ENCODE assay signal across 15 cellular contexts in the genomic region with DNA sequence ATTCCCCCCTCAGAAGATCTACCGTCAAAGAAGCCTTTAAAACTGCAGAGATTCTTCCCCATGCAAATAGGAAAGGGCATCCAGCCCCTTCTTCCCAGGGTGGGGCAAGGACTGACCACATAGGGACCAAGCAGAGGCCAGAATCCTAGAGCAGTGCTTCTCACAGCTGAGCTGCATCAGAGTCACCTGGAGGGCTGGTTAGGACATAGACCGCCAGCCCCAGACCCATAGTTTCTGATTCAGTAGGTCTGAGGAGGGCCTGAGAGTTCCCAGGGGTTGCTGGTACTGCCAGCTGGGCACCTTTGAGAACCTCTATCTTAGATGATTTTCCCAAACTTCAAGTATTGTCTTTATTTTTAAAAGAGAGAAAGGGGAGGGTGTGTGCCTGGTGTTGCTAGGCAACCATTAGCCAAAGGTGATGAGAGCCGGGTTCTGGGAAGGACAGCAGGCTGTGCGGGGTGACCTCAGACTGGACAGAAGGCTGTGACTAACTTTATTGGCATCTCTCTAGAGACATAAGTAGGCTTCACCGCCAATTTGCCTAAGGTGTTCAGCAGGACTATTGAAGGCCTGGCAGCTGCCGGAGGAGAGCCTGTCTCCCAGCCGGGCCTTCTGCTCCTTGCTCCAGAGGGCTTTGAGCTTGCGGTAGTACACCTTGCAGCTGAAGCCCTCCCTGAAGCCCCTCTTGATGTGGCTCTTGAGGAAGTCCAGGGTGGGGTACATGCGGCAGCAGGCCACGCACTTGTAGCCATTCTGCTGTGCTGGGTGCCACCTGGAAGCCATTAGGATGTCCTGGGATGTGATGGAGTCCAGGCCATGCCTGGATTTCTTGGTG. TPM values are rescaled to one million over a fixed set of nuclear protein-coding genes. Genes with fewer than 3 reads are reported as not detected.
A peak's percentile ranks its signal among the peaks of the same experiment; 100 is the strongest.
DNase-seq lines count a peak whose midpoint lies in the region; ATAC-seq and TF ChIP-seq lines count a peak whose summit lies in the region.
"Had no signal": no experiment of that assay in that cellular context is flagged by ENCODE, and none has a peak within 500 bp of the region (broad histone marks: within the 10 kb centered on the region; RNA-seq: fewer than 3 reads in every experiment).

No MANE protein-coding gene starts in this region.

- no peaks in the 10 kb centered on the region for H4K20me1 ChIP-seq in HCT116 (ENCODE audit: insufficient read depth)

- TF ChIP-seq CTCF in HCT116 (IDR thresholded peaks at IDR 0.05 in 2 of 3, conservative IDR thresholded peaks at IDR 0.05 in 1 of 3; ENCODE audit: borderline replicate concordance in 1 of 3, insufficient read depth in 1 of 3, low read depth in 2 of 3, low read length in 2 of 3): no peak
- no peak for TF ChIP-seq CTCF in Panc1 (IDR thresholded peaks at IDR 0.05)
- no peak for TF ChIP-seq CTCF in uterus (IDR thresholded peaks at IDR 0.05)

- no peaks in the 10 kb centered on the region for H3K79me2 ChIP-seq in HCT116 (ENCODE audit: insufficient read depth, low read length)

- in situ Hi-C loops in Panc1 (cut with HindIII; ENCODE audit: low pct_unique_long_range_greater_than_20kb, low sequenced_read_pairs): no loop called here

- H3K9me3 ChIP-seq in HCT116 (ENCODE audit: control insufficient read depth in 1 of 2, insufficient read depth in 1 of 2, low read depth in 1 of 2, low read length in 2 of 2): no peaks in the 10 kb centered on the region
- no peaks in the 10 kb centered on the region for H3K9me3 ChIP-seq in Panc1 (ENCODE audit: control insufficient read depth, insufficient read depth, low read depth, low read length)
- no peaks in the 10 kb centered on the region for H3K9me3 ChIP-seq in uterus

- ATAC-seq in HCT116 (peak; percentile 93), Panc1 (peak; percentile 46; the same call in 1 of the 2 replicates), sciatic nerve (no peak)
- ATAC-seq: foreskin keratinocyte had no signal

- RAD21 ChIA-PET in HCT116 (lab: Charles Lee; ENCODE audit: low non-redundant PET in 1 of 2, low total read pairs in 2 of 2, uncharacterized antibody in 2 of 2, unreplicated experiment in 2 of 2): no interaction called here

- POLR2A ChIA-PET in HCT116 (lab: Charles Lee): no interaction called here
- POLR2A ChIA-PET in Panc1 (lab: Charles Lee): interaction anchor here (0.5 kb wide), 1 partner anchor 518 kb away, joined by 3 read pairs; no protein-coding TSS in a partner anchor

- no peak overlapping the region for H3K9ac ChIP-seq in HCT116 (ENCODE audit: low read length)

- BruUV-seq in HCT116 (replicated peaks; lab: Mats Ljungman, UMichigan) (no TSS peak), Panc1 (replicated peaks; lab: Mats Ljungman, UMichigan) (no TSS peak)

- no peak overlapping the region for H2AFZ ChIP-seq in HCT116 (ENCODE audit: low read depth, low read length, poor library complexity, severe bottlenecking)

- H3K27ac ChIP-seq in HCT116 (ENCODE audit: low read depth, low read length) (no peak overlapping the region), Panc1 (ENCODE audit: low read length) (no peak overlapping the region), uterus (no peak overlapping the region)
- H3K27ac ChIP-seq: foreskin keratinocyte had no signal

- TF ChIP-seq POLR2A in HCT116 (IDR thresholded peaks at IDR 0.05; ENCODE audit: borderline replicate concordance, extremely low read depth, insufficient read depth, insufficient read length) (no peak), uterus (IDR thresholded peaks at IDR 0.05) (no peak)

- no peaks in the 10 kb centered on the region for H3K9me2 ChIP-seq in HCT116 (ENCODE audit: insufficient read depth)

- no peak for TF ChIP-seq RAD21 in HCT116 (IDR thresholded peaks at IDR 0.05; ENCODE audit: low read depth)

- intact Hi-C loops in HCT116 (cut with micrococcal nuclease) (no loop called here), Panc1 (cut with micrococcal nuclease; ENCODE audit: unreplicated experiment) (no loop called here), sciatic nerve (cut with DNase I) (no loop called here), uterus (cut with DNase I; ENCODE audit: low total_unique reads) (no loop called here)

- peak overlapping the region; percentile 69 for H3K4me2 ChIP-seq in HCT116 (ENCODE audit: low read length)

- H3K27me3 ChIP-seq in HCT116 (ENCODE audit: insufficient read depth, low read length): no peaks in the 10 kb centered on the region
- no peaks in the 10 kb centered on the region for H3K27me3 ChIP-seq in Panc1 (ENCODE audit: control insufficient read depth, insufficient read depth, low read length)
- H3K27me3 ChIP-seq in uterus: no peaks in the 10 kb centered on the region
- H3K27me3 ChIP-seq: foreskin keratinocyte had no signal

- H3K4me3 ChIP-seq in HCT116 (replicated peaks in 1 of 2; ENCODE audit: low read depth in 1 of 2, low read length in 2 of 2): 0 out of 4 replicates have a peak overlapping the region, but pooled peaks of 1 of the 2 experiments have one; percentile 12
- no peak overlapping the region for H3K4me3 ChIP-seq in Panc1 (ENCODE audit: low read depth in 2 of 2, low read length in 2 of 2)
- H3K4me3 ChIP-seq in uterus: no peak overlapping the region

- H3K36me3 ChIP-seq in HCT116 (ENCODE audit: control insufficient read depth in 1 of 2, insufficient read depth in 2 of 2, low read length in 2 of 2) (no peaks in the 10 kb centered on the region), Panc1 (ENCODE audit: control insufficient read depth, insufficient read depth, low read length) (no peaks in the 10 kb centered on the region), uterus (no peaks in the 10 kb centered on the region)

- CTCF ChIA-PET in HCT116 (lab: Charles Lee) (no interaction called here), Panc1 (lab: Charles Lee) (interaction anchor here (0.7 kb wide), 1 partner anchor 422 kb away, joined by 3 read pairs; no protein-coding TSS in a partner anchor)

- H3K4me1 ChIP-seq in HCT116 (ENCODE audit: control insufficient read depth in 1 of 2, insufficient read depth in 2 of 2, low read length in 2 of 2) (peaks cover 13 to 27% of the 10 kb centered on the region in 2 experiments), Panc1 (ENCODE audit: control insufficient read depth, insufficient read depth, low read length) (no peaks in the 10 kb centered on the region), uterus (no peaks in the 10 kb centered on the region)

- DNase-seq in HCT116 (ENCODE audit: low read depth, low spot score) (peak; percentile 58), Panc1 (ENCODE audit: low read depth, low spot score) (no peak), dermis blood vessel endothelial cell (peak; percentile 36), sciatic nerve (ENCODE audit: low spot score) (peak; percentile 42), midbrain (lab: John Stamatoyannopoulos, UW) (no peak), uterus (no peak), GF-D8 (lab: John Stamatoyannopoulos, UW) (no peak)
- no peak for DNase-seq in activated naive CD4-positive, alpha-beta T cell treated with anti-CD3 and anti-CD28 coated beads, Interleukin-2, amount 50 U/mL, for 16 hours
- DNase-seq: activated CD8-positive, alpha-beta memory T cell treated with anti-CD3 and anti-CD28 coated beads, Interleukin-2, amount 50 U/mL, for 4 hours; foreskin keratinocyte; NCI-H1048; NCI-H69; SHP77 treated with DMSO at 0.1 percent for 48 hours had no signal

TF ChIP-seq in HCT116, 20 proteins besides CTCF, POLR2A, EP300 and RAD21:
- TF ChIP-seq FOSL1 (IDR thresholded peaks at IDR 0.05; ENCODE audit: low read depth): peak; percentile 24; the same call in 1 of the 2 replicates
- TF ChIP-seq EZH2phosphoT487 (IDR thresholded peaks at IDR 0.05; ENCODE audit: borderline replicate concordance): no peak
- no peak for TF ChIP-seq EGR1 (IDR thresholded peaks at IDR 0.05; ENCODE audit: low read depth)
- TF ChIP-seq ZNF274 (IDR thresholded peaks at IDR 0.05; ENCODE audit: low read depth, low read length): no peak

RNA-seq across cellular contexts. Expression of a gene that starts 2.9 kb away (rescaled TPM):
- not detected for total RNA-seq in HCT116 (2021; ENCODE audit: unreplicated experiment)
- 0.11 and 0.16 TPM in 2 replicates for polyA plus RNA-seq in HCT116 (2012)
- not detected for total RNA-seq in Panc1 (2021; ENCODE audit: unreplicated experiment)
- 0.34 TPM for polyA plus RNA-seq in Panc1 (2012; ENCODE audit: insufficient read length)
- not detected in 2 replicates for total RNA-seq in dermis blood vessel endothelial cell
- total RNA-seq in sciatic nerve: not detected
- total RNA-seq in uterus: not detected
- total RNA-seq: foreskin keratinocyte, skeletal muscle tissue, temporal lobe had no signal
- polyA plus RNA-seq: foreskin keratinocyte had no signal

RNA-seq across cellular contexts. Expression of a gene that starts 7.8 kb away (rescaled TPM):
- total RNA-seq in HCT116 (2021; ENCODE audit: unreplicated experiment) (7.7 TPM), Panc1 (2021; ENCODE audit: unreplicated experiment) (38.4 TPM), dermis blood vessel endothelial cell (0.34 and 1.1 TPM in 2 replicates), sciatic nerve (13.0 TPM), uterus (10 to 100 TPM in 1 of 4 donors, 1 to 10 TPM in 3; 1.3 to 24.4 (median 4.8) TPM)
- 7.7 and 8.9 TPM in 2 replicates for polyA plus RNA-seq in HCT116 (2012)
- polyA plus RNA-seq in Panc1 (2012; ENCODE audit: insufficient read length): 21.9 TPM

RNA-seq across cellular contexts. Expression of a gene that starts 38.2 kb away (rescaled TPM):
- total RNA-seq in HCT116 (2021; ENCODE audit: unreplicated experiment): 0.12 TPM
- 0.03 TPM in 1 of 2 replicates, not detected in the other for polyA plus RNA-seq in HCT116 (2012)
- total RNA-seq in Panc1 (2021; ENCODE audit: unreplicated experiment): not detected
- not detected for polyA plus RNA-seq in Panc1 (2012; ENCODE audit: insufficient read length)
- total RNA-seq in dermis blood vessel endothelial cell: 0.05 TPM in 1 of 2 replicates, not detected in the other
- 0.53 TPM for total RNA-seq in sciatic nerve
- under 1 TPM in 2 of 4 donors, not detected in 2; 0.21 to 0.27 TPM for total RNA-seq in uterus
- total RNA-seq: foreskin keratinocyte, temporal lobe had no signal
- polyA plus RNA-seq: foreskin keratinocyte had no signal

Comparison
In these comparisons a context has a peak if more than half of its experiments do, and no peak if none do; other contexts are left out.
1. DNase-seq: peak in HCT116 (single experiment), dermis blood vessel endothelial cell (single experiment) and sciatic nerve (single experiment); none in Panc1 (single experiment), midbrain (single experiment), uterus (0 of 2), activated naive CD4-positive, alpha-beta T cell treated with anti-CD3 and anti-CD28 coated beads, Interleukin-2, amount 50 U/mL, for 16 hours (single experiment) and GF-D8 (single experiment).